In genomic region chr3:12467746-12468145, GRCh38 we compare ENCODE assay signal across 31 cellular contexts.
"Had no signal": no experiment of that assay in that cellular context is flagged by ENCODE, and none has a peak within 500 bp of the region (broad histone marks: within the 10 kb centered on the region; RNA-seq: fewer than 3 reads in every experiment).

No MANE protein-coding gene starts in this region.

- H3K27ac ChIP-seq: brain microvascular endothelial cell, pancreas, psoas muscle, right atrium auricular region, thyroid gland, WERI-Rb-1 had no signal

- H3K36me3 ChIP-seq: brain microvascular endothelial cell, pancreas, right atrium auricular region, thyroid gland, WERI-Rb-1 had no signal

- H3K4me3 ChIP-seq: pancreas, psoas muscle, right atrium auricular region, smooth muscle cell, thyroid gland had no signal

- H3K4me1 ChIP-seq: pancreas, psoas muscle, thyroid gland had no signal

- H3K27me3 ChIP-seq: brain microvascular endothelial cell, pancreas, right atrium auricular region, thyroid gland had no signal

- ATAC-seq: activated CD4-positive, CD25-positive, alpha-beta regulatory T cell treated with anti-CD3 and anti-CD28 coated beads, Interleukin-2, amount 50 U/mL, for 24 hours; effector memory CD8-positive, alpha-beta T cell; left cardiac atrium; pancreas; psoas muscle; stimulated activated memory B cell treated with anti-CD40 and anti-IgM and Interleukin-4, amounts not matched to agents 10 μg/mL and 1 μg/mL and 100 μg/mL, for 72 hours; stimulated activated naive CD8-positive, alpha-beta T cell treated with anti-CD3 and anti-CD28 coated beads, Interleukin-15, amount 100 ng/mL, for 72 hours had no signal

- H3K9me3 ChIP-seq: pancreas, psoas muscle, right atrium auricular region, thyroid gland had no signal

- DNase-seq: activated CD4-positive, alpha-beta T cell treated with anti-CD3 and anti-CD28 coated beads for 48 hours; activated CD4-positive, alpha-beta T cell treated with anti-CD3 and anti-CD28 coated beads, Interleukin-2, amount 50 U/mL, for 48 hours; activated CD8-positive, alpha-beta memory T cell treated with anti-CD3 and anti-CD28 coated beads for 24 hours; activated gamma-delta T cell; activated naive CD4-positive, alpha-beta T cell treated with anti-CD3 and anti-CD28 coated beads, Interleukin-2, amount 50 U/mL, for 16 hours; amniotic stem cell; brain microvascular endothelial cell; caudate nucleus; cortex of kidney; effector memory CD8-positive, alpha-beta T cell; erythroblast; head of caudate nucleus; hippocampal formation; left cardiac atrium; mammary epithelial cell; midbrain; naive thymus-derived CD4-positive, alpha-beta T cell; pancreas; psoas muscle; stimulated activated CD4-positive, alpha-beta T cell treated with anti-CD3 and anti-CD28 coated beads, Interleukin-1b, Interleukin-23, amount 100 ng/mL, for 48 hours; stimulated activated CD4-positive, alpha-beta T cell treated with anti-CD3 and anti-CD28 coated beads, Interleukin-4, amount 100 ng/mL, for 4 hours; stimulated activated CD8-positive, alpha-beta memory T cell treated with anti-CD3 and anti-CD28 coated beads, Interleukin-4, amount 100 ng/mL, for 48 hours; stimulated activated naive CD8-positive, alpha-beta T cell treated with anti-CD3 and anti-CD28 coated beads, Interleukin-15, amount 100 ng/mL, for 72 hours; substantia nigra; T-helper 9 cell; thyroid gland; WERI-Rb-1 had no signal
